In the genomic region with DNA sequence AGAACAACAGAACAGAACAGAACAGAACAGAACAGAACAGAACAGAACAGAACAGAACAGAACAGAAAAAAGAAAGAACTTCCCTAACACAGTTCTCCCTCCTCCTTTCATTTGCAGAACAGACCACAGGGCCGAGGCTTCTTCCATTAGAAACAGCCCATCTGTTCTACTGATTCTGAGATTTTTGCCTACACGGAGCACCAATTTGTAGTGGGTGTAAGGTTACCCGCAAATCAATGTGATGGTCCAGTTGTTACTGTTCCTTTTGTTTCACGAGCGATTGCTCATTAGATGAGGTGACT, we compare ENCODE assay signal across 8 cellular contexts. TPM values are rescaled to one million over a fixed set of nuclear protein-coding genes. Genes with fewer than 3 reads are reported as not detected.
DNase-seq lines count a peak whose midpoint lies in the region; ATAC-seq and TF ChIP-seq lines count a peak whose summit lies in the region.

No MANE protein-coding gene starts in this region.

- H3K9me3 ChIP-seq in breast epithelium: no peaks in the 10 kb centered on the region

- H3K27ac Mint-ChIP-seq in memory B cell: peak overlapping the region; percentile 82

- WGBS in urinary bladder: 10% methylated on average over 5 of the region's 5 CpGs

- no peak for TF ChIP-seq CTCF in breast epithelium (IDR thresholded peaks at IDR 0.05)

- H3K27me3 ChIP-seq in breast epithelium: no peaks in the 10 kb centered on the region

- intact Hi-C loops in breast epithelium (cut with DNase I; ENCODE audit: low total_unique reads): no loop called here

- no peaks in the 10 kb centered on the region for H3K36me3 Mint-ChIP-seq in activated T-cell treated with anti-CD3 and anti-CD28 coated beads, Interleukin-2, amount 50 U/mL, for 4 hours (ENCODE audit: insufficient read depth)
- H3K36me3 Mint-ChIP-seq in memory B cell: peaks cover 11% of the 10 kb centered on the region

- H3K9me3 Mint-ChIP-seq in activated T-cell treated with anti-CD3 and anti-CD28 coated beads, Interleukin-2, amount 50 U/mL, for 4 hours: no peaks in the 10 kb centered on the region
- no peaks in the 10 kb centered on the region for H3K9me3 Mint-ChIP-seq in memory B cell

- H3K4me1 Mint-ChIP-seq in activated T-cell treated with anti-CD3 and anti-CD28 coated beads, Interleukin-2, amount 50 U/mL, for 4 hours (ENCODE audit: low read depth): peaks cover 40% of the 10 kb centered on the region
- peaks cover 40% of the 10 kb centered on the region for H3K4me1 Mint-ChIP-seq in memory B cell

- ATAC-seq in activated T-cell treated with anti-CD3 and anti-CD28 coated beads, Interleukin-2, amount 50 U/mL, for 4 hours: no peak
- ATAC-seq in memory B cell (ENCODE audit: low read depth): no peak

- no peaks in the 10 kb centered on the region for H3K36me3 ChIP-seq in breast epithelium
- H3K36me3 ChIP-seq in urinary bladder (ENCODE audit: insufficient read depth): no peaks in the 10 kb centered on the region

- H3K27me3 Mint-ChIP-seq in activated T-cell treated with anti-CD3 and anti-CD28 coated beads, Interleukin-2, amount 50 U/mL, for 4 hours (ENCODE audit: low read depth): peaks cover 5% of the 10 kb centered on the region
- H3K27me3 Mint-ChIP-seq in memory B cell: no peaks in the 10 kb centered on the region

- TF ChIP-seq POLR2A in breast epithelium (IDR thresholded peaks at IDR 0.05): no peak

- H3K27ac ChIP-seq in breast epithelium: peak overlapping the region; percentile 98 to 99
- H3K27ac ChIP-seq in urinary bladder (ENCODE audit: low read depth): peak overlapping the region; percentile 28

- H3K4me3 Mint-ChIP-seq in activated T-cell treated with anti-CD3 and anti-CD28 coated beads, Interleukin-2, amount 50 U/mL, for 4 hours: peak overlapping the region; percentile 77
- peak overlapping the region; percentile 81 for H3K4me3 Mint-ChIP-seq in memory B cell

- H3K4me3 ChIP-seq in breast epithelium (peak overlapping the region; percentile 78 to 95 (median 82)), urinary bladder (ENCODE audit: low read depth, low read length) (peak overlapping the region; percentile 95)

- peaks cover 0 to 16% of the 10 kb centered on the region in 2 donors for H3K4me1 ChIP-seq in breast epithelium
- H3K4me1 ChIP-seq in urinary bladder (ENCODE audit: insufficient read depth): no peaks in the 10 kb centered on the region

- no peak for DNase-seq in activated T-cell treated with anti-CD3 and anti-CD28 coated beads, Interleukin-2, amount 50 U/mL, for 4 hours
- no peak for DNase-seq in activated T-cell treated with anti-CD3 and anti-CD28 coated beads for 4 hours
- DNase-seq in breast epithelium (ENCODE audit: low spot score in 2 of 2): no peak
- DNase-seq in memory B cell (ENCODE audit: low spot score in 2 of 2): no peak
- no peak for DNase-seq in NCI-H2227 treated with DMSO at 0.1 percent for 48 hours (lab: John Stamatoyannopoulos, UW)
- DNase-seq in activated CD4-positive, CD25-positive, alpha-beta regulatory T cell (lab: John Stamatoyannopoulos, UW): no peak
- no peak for DNase-seq in stimulated activated CD4-positive, alpha-beta T cell treated with anti-CD3 and anti-CD28 coated beads, Interleukin-15, amount 100 ng/mL, for 24 hours

RNA-seq across cellular contexts. Expression of a gene that starts 0.7 kb away (rescaled TPM):
- 1 to 10 TPM; 2.5 to 3.0 (median 2.7) TPM for total RNA-seq in activated T-cell treated with anti-CD3 and anti-CD28 coated beads, Interleukin-2, amount 50 U/mL, for 4 hours
- total RNA-seq in breast epithelium (100 to 1,000 TPM in 1 of 3 donors, 10 to 100 TPM in 2; 49.1 to 113 (median 56.0) TPM), urinary bladder (29.7 TPM)
- 7.3 TPM for polyA plus RNA-seq in urinary bladder
